18 cellular contexts compared by ENCODE assay signal in genomic region chr1:237891979-237892378, GRCh38. TPM values are rescaled to one million over a fixed set of nuclear protein-coding genes. Genes with fewer than 3 reads are reported as not detected.
DNase-seq lines count a peak whose midpoint lies in the region; ATAC-seq, FAIRE-seq and TF ChIP-seq lines count a peak whose summit lies in the region.
"Had no signal": no experiment of that assay in that cellular context is flagged by ENCODE, and none has a peak within 500 bp of the region (broad histone marks: within the 10 kb centered on the region; RNA-seq: fewer than 3 reads in every experiment).

No MANE protein-coding gene starts in this region.

- H3K4me3 Mint-ChIP-seq in CD8-positive, alpha-beta T cell, result no peak overlapping the region
- H3K4me3 Mint-ChIP-seq: GM23338 had no signal

- H3K36me3 ChIP-seq in bronchial epithelial cell (ENCODE audit: control insufficient read depth, insufficient read depth, low read length), result no peaks in the 10 kb centered on the region
- H3K36me3 ChIP-seq in CD8-positive, alpha-beta T cell (ENCODE audit: insufficient read depth, low read length), result no peaks in the 10 kb centered on the region
- H3K36me3 ChIP-seq: BLaER1 had no signal

- H3K4me3 ChIP-seq in bronchial epithelial cell (ENCODE audit: low read depth, low read length), result no peak overlapping the region
- no peak overlapping the region for H3K4me3 ChIP-seq in CD8-positive, alpha-beta T cell (ENCODE audit: low read depth, low read length)
- H3K4me3 ChIP-seq: BLaER1, GM23338 had no signal

- CTCF ChIA-PET in RWPE1 (lab: Yijun Ruan, JAX), result interaction anchor here (0.7 kb wide), 1 partner anchor 28 kb away, joined by 3 read pairs; no protein-coding TSS in a partner anchor
- CTCF ChIA-PET in CD8-positive, alpha-beta T cell (lab: Charles Lee), result no interaction called here

- no peak for FAIRE-seq in bronchial epithelial cell (lab: Jason Lieb, UNC)
- FAIRE-seq: GM12891 had no signal

- no peaks in the 10 kb centered on the region for H3K27me3 Mint-ChIP-seq in CD8-positive, alpha-beta T cell (ENCODE audit: low read depth)

- H3K27ac ChIP-seq in RWPE1, result no peak overlapping the region
- H3K27ac ChIP-seq in foreskin keratinocyte, result peak overlapping the region; percentile 88
- H3K27ac ChIP-seq in CD8-positive, alpha-beta T cell (ENCODE audit: low read depth, low read length), result no peak overlapping the region
- H3K27ac ChIP-seq: BLaER1 had no signal

- peak; percentile 87 for ATAC-seq in foreskin keratinocyte
- ATAC-seq in CD8-positive, alpha-beta T cell, result no peak
- ATAC-seq: GM23338 had no signal

- peaks cover 2% of the 10 kb centered on the region for H3K9me3 Mint-ChIP-seq in CD8-positive, alpha-beta T cell
- H3K9me3 Mint-ChIP-seq: GM23338 had no signal

- H3K9me3 ChIP-seq in CD8-positive, alpha-beta T cell (ENCODE audit: low read length), result no peaks in the 10 kb centered on the region
- H3K9me3 ChIP-seq: BLaER1 had no signal

- DNase-seq in COLO829 (ENCODE audit: low spot score), result peak; percentile 42
- peak; percentile 20 for DNase-seq in RWPE1 (ENCODE audit: low spot score)
- peak; percentile 80 for DNase-seq in bronchial epithelial cell (ENCODE audit: low read depth)
- DNase-seq in foreskin keratinocyte, result peak; percentile 81 to 91
- no peak for DNase-seq in occipital lobe (lab: John Stamatoyannopoulos, UW)
- no peak for DNase-seq in CD8-positive, alpha-beta T cell
- no peak for DNase-seq in NCI-H69 (lab: John Stamatoyannopoulos, UW)
- no peak for DNase-seq in SKM-1 (lab: John Stamatoyannopoulos, UW; ENCODE audit: unreplicated experiment)
- DNase-seq: 8988T, AML-193, Calu3, DMS 273 treated with DMSO at 0.1 percent for 48 hours, H7 had no signal

- intact Hi-C loops in CD8-positive, alpha-beta T cell (cut with DNase I, micrococcal nuclease), result no loop called here

- H3K27me3 ChIP-seq in bronchial epithelial cell (ENCODE audit: control insufficient read depth, insufficient read depth, low read length) (no peaks in the 10 kb centered on the region), foreskin keratinocyte (no peaks in the 10 kb centered on the region)
- H3K27me3 ChIP-seq in CD8-positive, alpha-beta T cell (ENCODE audit: insufficient read depth, low read length), result no peaks in the 10 kb centered on the region
- H3K27me3 ChIP-seq: BLaER1 had no signal

- TF ChIP-seq CTCF in RWPE1 (conservative IDR thresholded peaks at IDR 0.05; ENCODE audit: low read depth) (no peak), bronchial epithelial cell (IDR thresholded peaks at IDR 0.05; ENCODE audit: insufficient read depth, low read length, severe bottlenecking) (no peak), foreskin keratinocyte (conservative IDR thresholded peaks at IDR 0.05) (no peak)
- no peak for TF ChIP-seq CTCF in CD8-positive, alpha-beta T cell (IDR thresholded peaks at IDR 0.05)

- peaks cover 25% of the 10 kb centered on the region for H3K4me1 ChIP-seq in foreskin keratinocyte
- no peaks in the 10 kb centered on the region for H3K4me1 ChIP-seq in CD8-positive, alpha-beta T cell (ENCODE audit: insufficient read depth, low read length)
- H3K4me1 ChIP-seq: BLaER1 had no signal

- no peaks in the 10 kb centered on the region for H3K4me1 Mint-ChIP-seq in CD8-positive, alpha-beta T cell (ENCODE audit: low read depth)

- H3K27ac Mint-ChIP-seq in CD8-positive, alpha-beta T cell, result no peak overlapping the region
- H3K27ac Mint-ChIP-seq: GM23338 had no signal

- POLR2A ChIA-PET in RWPE1 (lab: Yijun Ruan, JAX; ENCODE audit: low non-redundant PET), result no interaction called here
- POLR2A ChIA-PET in CD8-positive, alpha-beta T cell (lab: Charles Lee), result no interaction called here

- no peaks in the 10 kb centered on the region for H3K36me3 Mint-ChIP-seq in CD8-positive, alpha-beta T cell

RNA-seq across cellular contexts. Expression of gene ZP4, which starts 1.3 kb away (rescaled TPM):
- total RNA-seq in bronchial epithelial cell (not detected in 2 replicates), foreskin keratinocyte (2.6 and 4.5 TPM in 2 replicates), occipital lobe (not detected)
- polyA plus RNA-seq in foreskin keratinocyte, result 2.5 and 4.3 TPM in 2 replicates
- total RNA-seq in CD8-positive, alpha-beta T cell, result not detected
- total RNA-seq: Calu3, G401, GM23338, H7, HT-29 had no signal
- polyA plus RNA-seq: GM23338 had no signal

Comparison
In these comparisons a context has a peak if more than half of its experiments do, and no peak if none do; other contexts are left out.
1. DNase-seq: peak in COLO829 (single experiment), RWPE1 (single experiment), bronchial epithelial cell (single experiment) and foreskin keratinocyte (2 of 2); none in occipital lobe (single experiment), CD8-positive, alpha-beta T cell (0 of 7), NCI-H69 (single experiment) and SKM-1 (single experiment).